Comparison of ENCODE assay signal across 3 cellular contexts in the genomic region with DNA sequence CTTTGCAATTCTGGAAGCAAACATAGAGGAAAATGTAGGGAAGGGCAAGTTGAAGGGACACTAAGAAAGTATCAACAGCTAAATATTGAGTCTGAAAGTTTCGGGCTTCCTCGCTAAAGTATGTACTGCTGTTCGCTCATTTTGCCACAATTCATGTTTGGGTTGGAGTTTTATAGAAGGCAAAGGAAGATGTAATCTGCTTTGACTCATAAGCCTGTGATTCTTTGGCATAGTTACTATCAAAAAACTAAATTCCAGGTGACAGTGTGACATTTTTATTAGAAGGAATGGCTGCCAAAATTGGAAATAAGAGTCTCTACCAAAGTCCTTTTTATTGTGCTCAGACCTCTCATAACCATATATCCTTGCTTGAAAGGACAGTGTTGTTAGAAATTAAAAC.
"Had no signal": no experiment of that assay in that cellular context is flagged by ENCODE, and none has a peak within 500 bp of the region (broad histone marks: within the 10 kb centered on the region; RNA-seq: fewer than 3 reads in every experiment).

No MANE protein-coding gene starts in this region.

- H3K4me3 ChIP-seq: GM12878 had no signal

- ATAC-seq: GM12878 had no signal

- DNase-seq: GDM1, GF-D8 had no signal
